Comparison of ENCODE assay signal across 8 cellular contexts in genomic region chr13:73060251-73061160, GRCh38. TPM values are rescaled to one million over a fixed set of nuclear protein-coding genes. Genes with fewer than 3 reads are reported as not detected.
A peak's percentile ranks its signal among the peaks of the same experiment; 100 is the strongest.
DNase-seq lines count a peak whose midpoint lies in the region; ATAC-seq, FAIRE-seq and TF ChIP-seq lines count a peak whose summit lies in the region.

No MANE protein-coding gene starts in this region.

- H3K4me1 ChIP-seq in HAP-1, result peaks cover 62% of the 10 kb centered on the region
- peaks cover 5 to 25% (median 11%) of the 10 kb centered on the region in 3 donors for H3K4me1 ChIP-seq in pancreas

- H3K9me3 ChIP-seq in HAP-1 (no peaks in the 10 kb centered on the region), pancreas (no peaks in the 10 kb centered on the region)

- no peak for FAIRE-seq in pancreas (lab: Jason Lieb, UNC)

- no peaks in the 10 kb centered on the region for H3K27me3 ChIP-seq in HAP-1 (ENCODE audit: low read depth)
- peaks cover 0 to 3% (median 0%) of the 10 kb centered on the region in 4 donors for H3K27me3 ChIP-seq in pancreas

- peak; percentile 8 for DNase-seq in Ammon's horn (ENCODE audit: low spot score)
- DNase-seq in HAP-1 (ENCODE audit: low spot score in 2 of 2), result peak; percentile 46 to 51
- peak; percentile 69 for DNase-seq in fibroblast of villous mesenchyme (ENCODE audit: low read depth)
- DNase-seq in pancreas, result peak in 5 of 6 donors; percentile 9 to 62 (median 36)
- DNase-seq in NCI-H128 (lab: John Stamatoyannopoulos, UW; ENCODE audit: unreplicated experiment), result no peak
- DNase-seq in NCI-H524 (lab: John Stamatoyannopoulos, UW), result no peak

- no peak for TF ChIP-seq CTCF in WI38 (IDR thresholded peaks at IDR 0.05; ENCODE audit: low read depth, low read length)
- TF ChIP-seq CTCF in fibroblast of villous mesenchyme (IDR thresholded peaks at IDR 0.05; ENCODE audit: insufficient read depth, low read depth, low read length), result no peak
- no peak for TF ChIP-seq CTCF in pancreas (IDR thresholded peaks at IDR 0.05)

- intact Hi-C loops in pancreas (cut with DNase I), result no loop called here

- H3K36me3 ChIP-seq in HAP-1 (replicated peaks) (peaks cover 26% of the 10 kb centered on the region), pancreas (no peaks in the 10 kb centered on the region)

- ATAC-seq in pancreas, result peak in 2 of 4 donors; percentile 3 to 5
- no peak for ATAC-seq in GM21447 (IDR thresholded peaks at IDR 0.05; ENCODE audit: unreplicated experiment)

- WGBS in pancreas, 2 donors, result 3 to 4% methylated on average over 26 of the region's 26 CpGs

- peak overlapping the region; percentile 42 to 93 (median 82) for H3K27ac ChIP-seq in pancreas

- H3K4me3 ChIP-seq in HAP-1 (peak overlapping the region; percentile 69), WI38 (ENCODE audit: low read depth, low read length) (peak overlapping the region; percentile 83), fibroblast of villous mesenchyme (ENCODE audit: low read depth, low read length) (peak overlapping the region; percentile 83), pancreas (peak overlapping the region; percentile 44 to 94 (median 82))

- in situ Hi-C loops in HAP-1 (cut with MboI; ENCODE audit: low sequenced_read_pairs), result loop anchor here (25.0 kb wide), 2 partner anchors 223 to 352 kb away; no protein-coding TSS in a partner anchor

RNA-seq across cellular contexts. Expression of gene KLF5, which starts 1.7 kb away (rescaled TPM):
- total RNA-seq in fibroblast of villous mesenchyme (6.1 and 15.1 TPM in 2 replicates), pancreas (10 to 100 TPM in 2 of 6 donors, 1 to 10 TPM in 4; 3.9 to 18.2 (median 8.8) TPM)
- polyA plus RNA-seq in pancreas, result 1 to 10 TPM; 5.8 to 7.3 TPM

Comparison
In these comparisons a context has a peak if more than half of its experiments do, and no peak if none do; other contexts are left out.
1. DNase-seq: peak in Ammon's horn (single experiment), HAP-1 (2 of 2), fibroblast of villous mesenchyme (single experiment) and pancreas (5 of 6); none in NCI-H128 (single experiment) and NCI-H524 (0 of 2).
2. Peak in every context shown above with its lines, with median percentiles within 50 percentile points of each other: H3K4me3 ChIP-seq.